In the genomic region with DNA sequence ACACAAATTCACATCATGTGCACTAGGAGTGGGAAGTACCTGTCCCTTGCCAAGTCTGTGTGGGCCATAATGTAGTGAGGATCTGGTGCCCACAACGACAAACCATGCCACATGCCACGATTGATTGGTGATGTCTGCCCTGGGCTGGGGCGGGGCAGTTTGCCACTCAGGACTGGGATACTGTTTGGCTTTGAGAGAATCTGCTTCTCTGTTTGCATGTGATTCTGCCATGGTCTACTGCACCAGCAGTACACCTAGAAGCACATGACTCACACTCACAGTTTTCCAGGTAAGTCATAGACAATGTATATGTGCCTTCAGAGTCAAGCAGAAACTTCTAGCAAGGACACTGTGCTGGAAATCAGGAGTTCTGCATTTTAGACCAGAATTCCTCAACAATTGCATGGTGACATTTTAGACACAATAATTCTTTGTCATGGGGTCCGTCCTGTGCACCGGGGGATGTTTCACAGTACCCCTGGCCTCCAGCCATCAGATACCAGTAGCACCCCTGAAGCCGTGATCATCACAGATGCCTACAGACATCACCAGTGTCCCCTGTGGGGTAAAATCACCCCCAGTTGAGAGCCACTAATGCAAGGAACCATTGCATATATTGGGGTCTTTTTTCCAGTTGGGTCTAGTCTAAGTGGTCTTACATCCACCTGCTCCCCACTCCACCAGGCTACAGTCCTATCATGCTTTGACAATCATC, we compare ENCODE assay signal across 21 cellular contexts.
DNase-seq lines count a peak whose midpoint lies in the region; ATAC-seq, FAIRE-seq and TF ChIP-seq lines count a peak whose summit lies in the region.
"Had no signal": no experiment of that assay in that cellular context is flagged by ENCODE, and none has a peak within 500 bp of the region (broad histone marks: within the 10 kb centered on the region; RNA-seq: fewer than 3 reads in every experiment).

No MANE protein-coding gene starts in this region.

- H4K20me1 ChIP-seq in BLaER1 treated with 17β-estradiol and CSF1 and Interleukin-3, amounts not matched to agents 10 nM and 100 nM, result peaks cover 0 to 38% (median 13%) of the 10 kb centered on the region in 11 experiments; a peak in 15 of 22 replicates

- no peak overlapping the region for H3K27ac Mint-ChIP-seq in osteocyte (ENCODE audit: unreplicated experiment)
- H3K27ac Mint-ChIP-seq: CD4-positive, alpha-beta T cell; H9 had no signal

- no peaks in the 10 kb centered on the region for H3K4me1 Mint-ChIP-seq in osteocyte (ENCODE audit: unreplicated experiment)

- no peak for TF ChIP-seq CTCF in colonic mucosa (IDR thresholded peaks at IDR 0.05)
- no peak for TF ChIP-seq CTCF in osteocyte (IDR thresholded peaks at IDR 0.05)

- peaks cover 64 to 92% (median 86%) of the 10 kb centered on the region in 10 experiments for H3K4me1 ChIP-seq in BLaER1 treated with 17β-estradiol and CSF1 and Interleukin-3, amounts not matched to agents 10 nM and 100 nM
- no peaks in the 10 kb centered on the region for H3K4me1 ChIP-seq in colonic mucosa

- H3K27me3 Mint-ChIP-seq in osteocyte (ENCODE audit: unreplicated experiment), result no peaks in the 10 kb centered on the region

- H3K4me2 ChIP-seq in BLaER1 treated with 17β-estradiol and CSF1 and Interleukin-3, amounts not matched to agents 10 nM and 100 nM, result peak overlapping the region; percentile 80 to 95 (median 89)

- H3K27ac ChIP-seq in BLaER1 treated with 17β-estradiol and CSF1 and Interleukin-3, amounts not matched to agents 10 nM and 100 nM, result peak overlapping the region in 4 of 11 experiments; percentile 37 to 74 (median 65); a peak in 7 of 22 replicates
- no peak overlapping the region for H3K27ac ChIP-seq in colonic mucosa

- intact Hi-C loops in colonic mucosa (cut with DNase I), result no loop called here

- H3K27me3 ChIP-seq in BLaER1 treated with 17β-estradiol and CSF1 and Interleukin-3, amounts not matched to agents 10 nM and 100 nM, result peaks cover 49 to 82% (median 62%) of the 10 kb centered on the region in 11 experiments
- H3K27me3 ChIP-seq in colonic mucosa, result no peaks in the 10 kb centered on the region

- no peaks in the 10 kb centered on the region for H3K36me3 ChIP-seq in BLaER1 treated with 17β-estradiol and CSF1 and Interleukin-3, amounts not matched to agents 10 nM and 100 nM
- H3K36me3 ChIP-seq in colonic mucosa, result no peaks in the 10 kb centered on the region

- H3K36me3 Mint-ChIP-seq in osteocyte (ENCODE audit: unreplicated experiment), result no peaks in the 10 kb centered on the region

- H3K9me3 Mint-ChIP-seq in osteocyte (ENCODE audit: unreplicated experiment), result no peaks in the 10 kb centered on the region
- H3K9me3 Mint-ChIP-seq: CD4-positive, alpha-beta T cell had no signal

- no peak for TF ChIP-seq POLR2A in GM12891 (IDR thresholded peaks at IDR 0.05; ENCODE audit: low read depth, low read length)

- H3K9me3 ChIP-seq in BLaER1 treated with 17β-estradiol and CSF1 and Interleukin-3, amounts not matched to agents 10 nM and 100 nM (replicated peaks in 1 of 11), result no peaks in the 10 kb centered on the region
- no peaks in the 10 kb centered on the region for H3K9me3 ChIP-seq in colonic mucosa

- ATAC-seq in GM19035 (IDR thresholded peaks at IDR 0.05; ENCODE audit: unreplicated experiment), result no peak
- ATAC-seq: SK-N-SH treated with all-trans-retinoic acid at 6 μM for 48 hours had no signal

- peak overlapping the region in 1 of 11 experiments; percentile 47; a peak in 3 of 22 replicates for H3K9ac ChIP-seq in BLaER1 treated with 17β-estradiol and CSF1 and Interleukin-3, amounts not matched to agents 10 nM and 100 nM
- no peak overlapping the region for H3K9ac ChIP-seq in colonic mucosa (ENCODE audit: low read depth in 2 of 2, low read length in 2 of 2)

- peak; percentile 74 for FAIRE-seq in GM12891 (lab: Jason Lieb, UNC)
- FAIRE-seq: G401.6, GM12892, GM19239, HTR-8/SVneo had no signal

- no peak overlapping the region for H3K4me3 Mint-ChIP-seq in osteocyte (ENCODE audit: unreplicated experiment)
- H3K4me3 Mint-ChIP-seq: CD4-positive, alpha-beta T cell; H9 had no signal

- no peak for DNase-seq in GM12891 (ENCODE audit: insufficient read length, low spot score)
- DNase-seq in colonic mucosa, result peak; percentile 4
- DNase-seq in osteocyte (ENCODE audit: extremely low spot score, unreplicated experiment), result peak; percentile 51
- no peak for DNase-seq in HT-29 (ENCODE audit: low spot score)
- no peak for DNase-seq in activated naive CD4-positive, alpha-beta T cell treated with Interleukin-2 at 50 U/mL for 16 hours
- DNase-seq: AML-193; Calu3; CD4-positive, alpha-beta T cell; DMS79 treated with DMSO at 0.1 percent for 48 hours; H9; NCI-H1930; NCI-H524; SHP77 treated with DMSO at 0.1 percent for 48 hours; T-helper 1 cell had no signal

- H3K4me3 ChIP-seq in BLaER1 treated with 17β-estradiol and CSF1 and Interleukin-3, amounts not matched to agents 10 nM and 100 nM, result peak overlapping the region in 5 of 10 experiments; percentile 18 to 39 (median 22); a peak in 7 of 20 replicates
- no peak overlapping the region for H3K4me3 ChIP-seq in colonic mucosa

TF ChIP-seq in GM12891, 5 proteins besides CTCF, POLR2A, EP300 and RAD21:
- TF ChIP-seq SPI1 (IDR thresholded peaks at IDR 0.05; ENCODE audit: low read depth, low read length) (no peak), POLR2AphosphoS5 (IDR thresholded peaks at IDR 0.05; ENCODE audit: low read depth, low read length) (no peak), POU2F2 (IDR thresholded peaks at IDR 0.05; ENCODE audit: low read depth, low read length) (no peak), PAX5 (IDR thresholded peaks at IDR 0.05; ENCODE audit: insufficient read depth, low read length, severe bottlenecking) (no peak), TAF1 (IDR thresholded peaks at IDR 0.05; ENCODE audit: low read depth, low read length) (no peak)
TF ChIP-seq in GM12891: peak in this region for 0.

Comparison
In these comparisons a context has a peak if more than half of its experiments do, and no peak if none do; other contexts are left out.
1. DNase-seq: peak in colonic mucosa (single experiment) and osteocyte (single experiment); none in GM12891 (single experiment), HT-29 (single experiment) and activated naive CD4-positive, alpha-beta T cell treated with Interleukin-2 at 50 U/mL for 16 hours (single experiment).